Comparison of ENCODE assay signal across 8 cellular contexts in genomic region chr9:35102769-35103659, GRCh38. TPM values are rescaled to one million over a fixed set of nuclear protein-coding genes. Genes with fewer than 3 reads are reported as not detected.
A peak's percentile ranks its signal among the peaks of the same experiment; 100 is the strongest.
DNase-seq lines count a peak whose midpoint lies in the region; ATAC-seq and TF ChIP-seq lines count a peak whose summit lies in the region.

STOML2 (minus strand) TSS chr9:35103131; CDS start chr9:35103094, 37 bp downstream.

- no peaks in the 10 kb centered on the region for H3K9me3 Mint-ChIP-seq in WTC11
- no peaks in the 10 kb centered on the region for H3K9me3 Mint-ChIP-seq in immature natural killer cell

- H3K27ac Mint-ChIP-seq in WTC11: peak within 1 kb of the TSS; percentile 99
- H3K27ac Mint-ChIP-seq in immature natural killer cell: peak within 1 kb of the TSS; percentile 92 to 99 (median 98)

- no peaks in the 10 kb centered on the region for H3K27me3 Mint-ChIP-seq in WTC11 (ENCODE audit: low read depth)
- peaks cover 7 to 10% (median 8%) of the 10 kb centered on the region in 3 donors for H3K27me3 Mint-ChIP-seq in immature natural killer cell (ENCODE audit: low read depth in 3 of 3)

- H3K4me3 Mint-ChIP-seq in WTC11: peak within 1 kb of the TSS; percentile 96
- peak within 1 kb of the TSS; percentile 86 to 94 (median 89) for H3K4me3 Mint-ChIP-seq in immature natural killer cell

- ATAC-seq in GM18909 (IDR thresholded peaks at IDR 0.05; ENCODE audit: poor library complexity, unreplicated experiment) (peak; percentile 94), HG03175 (IDR thresholded peaks at IDR 0.05; ENCODE audit: unreplicated experiment) (peak; percentile 90), WTC11 (peak; percentile 95)

- H3K4me1 Mint-ChIP-seq in WTC11: peaks cover 16% of the 10 kb centered on the region
- H3K4me1 Mint-ChIP-seq in immature natural killer cell: peaks cover 34 to 39% of the 10 kb centered on the region in 2 donors

- DNase-seq in AG04450 (ENCODE audit: low read depth, low spot score): peak; percentile 90
- DNase-seq in NCI-H226: peak; percentile 83
- peak; percentile 91 for DNase-seq in WTC11 (ENCODE audit: low spot score)
- peak; percentile 97 to 98 for DNase-seq in cardiac fibroblast (ENCODE audit: low read depth in 2 of 2)
- DNase-seq in immature natural killer cell: peak; percentile 92 to 93 (median 92)
- DNase-seq in smooth muscle cell of the brain vasculature (ENCODE audit: low read depth, low spot score): peak; percentile 91

- POLR2A ChIA-PET in AG04450 (lab: Yijun Ruan, JAX): interaction anchor here (0.9 to 2.3 kb wide), 5 partner anchors 8 to 31 kb away, joined by 3 to 12 read pairs (median 9); partner anchors contain the start of genes ATOSB, FANCG and VCP
- POLR2A ChIA-PET in WTC11 (lab: Charles Lee): interaction anchor here (0.6 to 2.7 kb wide), 8 partner anchors 9 to 588 kb away, joined by 3 to 18 read pairs (median 10); partner anchors contain the start of genes ATOSB, FANCG, UNC13B and VCP

- peak within 1 kb of the TSS; percentile 55 for H3K27ac ChIP-seq in AG04450 (ENCODE audit: low read depth, low read length)

- H3K9me3 ChIP-seq in AG04450 (ENCODE audit: control insufficient read depth, insufficient read depth, low read length): no peaks in the 10 kb centered on the region; the same call in 1 of the 2 replicates

- CTCF ChIA-PET in AG04450 (lab: Charles Lee) (interaction anchor here (0.7 to 1.5 kb wide), 5 partner anchors 11 to 375 kb away, joined by 3 read pairs; no protein-coding TSS in a partner anchor), WTC11 (lab: Charles Lee) (interaction anchor here (0.7 to 1.8 kb wide), 15 partner anchors 9 to 555 kb away, joined by 3 to 28 read pairs (median 4); partner anchors contain the start of genes ATOSB, CCDC107, RMRP and VCP)

- no peaks in the 10 kb centered on the region for H3K27me3 ChIP-seq in AG04450 (ENCODE audit: control insufficient read depth, insufficient read depth, low read length)

- TF ChIP-seq CTCF in AG04450 (IDR thresholded peaks at IDR 0.05; ENCODE audit: low read depth, low read length): no peak
- TF ChIP-seq CTCF in WTC11 (IDR thresholded peaks at IDR 0.05): no peak
- TF ChIP-seq CTCF in cardiac fibroblast (IDR thresholded peaks at IDR 0.05; ENCODE audit: low read depth, low read length): no peak

- H3K36me3 Mint-ChIP-seq in WTC11 (peaks cover 22% of the 10 kb centered on the region), immature natural killer cell (peaks cover 6 to 31% (median 12%) of the 10 kb centered on the region in 3 donors)

- H3K4me3 ChIP-seq in AG04450 (ENCODE audit: low read depth, low read length) (peak within 1 kb of the TSS; percentile 82), cardiac fibroblast (replicated peaks in 1 of 2; ENCODE audit: low read depth in 2 of 2, low read length in 2 of 2) (peak within 1 kb of the TSS; percentile 74 to 77)

TF ChIP-seq in WTC11, 78 proteins besides CTCF, POLR2A, EP300 and RAD21 (continues in another document):
- TF ChIP-seq E2F1 (CRISPR knock-in tag; IDR thresholded peaks at IDR 0.05) (no peak), PRRX2 (CRISPR knock-in tag; IDR thresholded peaks at IDR 0.05) (no peak), MAX (CRISPR knock-in tag; IDR thresholded peaks at IDR 0.05) (peak; percentile 82), ATF1 (CRISPR knock-in tag; IDR thresholded peaks at IDR 0.05) (no peak), SOX15 (CRISPR knock-in tag; IDR thresholded peaks at IDR 0.05) (no peak), ZBTB43 (CRISPR knock-in tag; IDR thresholded peaks at IDR 0.05) (no peak), NFYB (CRISPR knock-in tag; conservative IDR thresholded peaks at IDR 0.05; ENCODE audit: low read depth) (peak; percentile 96), ZNF396 (CRISPR knock-in tag; IDR thresholded peaks at IDR 0.05; ENCODE audit: borderline replicate concordance) (no peak), MXD4 (CRISPR knock-in tag; IDR thresholded peaks at IDR 0.05; ENCODE audit: borderline replicate concordance) (no peak), CDX4 (CRISPR knock-in tag; IDR thresholded peaks at IDR 0.05; ENCODE audit: borderline replicate concordance) (no peak), KAT7 (CRISPR knock-in tag; IDR thresholded peaks at IDR 0.05; ENCODE audit: borderline replicate concordance) (no peak), NR2C2 (CRISPR knock-in tag; IDR thresholded peaks at IDR 0.05) (peak; percentile 80), TEAD4 (CRISPR knock-in tag; IDR thresholded peaks at IDR 0.05) (no peak), ETV6 (CRISPR knock-in tag; IDR thresholded peaks at IDR 0.05) (no peak; the same call in 1 of the 2 replicates), GABPB1 (CRISPR knock-in tag; IDR thresholded peaks at IDR 0.05) (peak; percentile 85), FOXP1 (CRISPR knock-in tag; IDR thresholded peaks at IDR 0.05; ENCODE audit: borderline replicate concordance) (peak; percentile 39; the same call in 1 of the 2 replicates), CREM (CRISPR knock-in tag; IDR thresholded peaks at IDR 0.05) (peak; percentile 82; the same call in 1 of the 2 replicates), USF1 (CRISPR knock-in tag; IDR thresholded peaks at IDR 0.05) (no peak; the same call in none of the 2 replicates), ATF2 (CRISPR knock-in tag; IDR thresholded peaks at IDR 0.05; ENCODE audit: borderline replicate concordance, low read depth) (no peak), ZSCAN18 (CRISPR knock-in tag; IDR thresholded peaks at IDR 0.05) (no peak), ESRRA (CRISPR knock-in tag; IDR thresholded peaks at IDR 0.05; ENCODE audit: borderline replicate concordance) (no peak)

RNA-seq across cellular contexts. Expression of gene STOML2, which starts in this region (rescaled TPM):
- 125 and 151 TPM in 2 replicates for polyA plus RNA-seq in AG04450 (2011; rRNA removed)
- polyA minus RNA-seq in AG04450 (2011; rRNA and poly(A)+ RNA removed): 73.2 and 92.5 TPM in 2 replicates
- total RNA-seq in WTC11 (2021): 208 to 214 TPM (median 210 TPM) in 3 replicates
- 100 to 1,000 TPM in 2 of 3 donors, 10 to 100 TPM in 1; 79.7 to 155 (median 116) TPM for polyA plus RNA-seq in immature natural killer cell

Comparison
In these comparisons a context has a peak if more than half of its experiments do, and no peak if none do; other contexts are left out.
1. Peak in every context shown above with its lines: DNase-seq, ATAC-seq, H3K4me3 ChIP-seq and H3K27ac ChIP-seq.